In the genomic region with DNA sequence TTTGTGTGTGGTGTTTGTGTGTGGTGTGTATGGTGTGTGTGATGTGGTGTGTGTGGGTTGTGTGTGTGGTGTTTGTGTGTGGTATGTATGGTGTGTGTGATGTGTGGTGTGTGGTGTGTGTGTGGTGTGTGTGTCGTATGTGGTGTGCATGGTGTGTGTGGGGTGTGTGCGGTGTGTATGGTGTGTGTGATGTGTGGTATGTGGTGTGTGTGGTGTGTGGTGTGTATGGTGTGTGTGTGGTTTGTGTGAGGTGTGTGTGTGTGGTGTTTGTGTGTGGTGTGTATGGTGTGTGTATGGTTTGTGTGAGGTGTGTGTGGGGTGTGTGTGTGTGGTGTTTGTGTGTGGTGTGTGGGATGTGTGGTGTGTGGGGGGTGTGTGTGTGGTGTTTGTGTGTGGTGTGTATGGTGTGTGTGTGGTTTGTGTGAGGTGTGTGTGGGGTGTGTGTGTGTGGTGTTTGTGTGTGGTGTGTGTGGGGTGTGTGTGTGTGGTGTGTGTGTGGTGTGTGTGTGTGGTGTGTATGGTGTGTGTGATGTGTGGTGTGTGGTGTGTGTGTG, we compare ENCODE assay signal across 3 cellular contexts.
A peak's percentile ranks its signal among the peaks of the same experiment; 100 is the strongest.
TF ChIP-seq lines count a peak whose summit lies in the region.

No MANE protein-coding gene starts in this region.

TF ChIP-seq in GM12891, 5 proteins besides CTCF, POLR2A, EP300 and RAD21:
- TF ChIP-seq PAX5 (IDR thresholded peaks at IDR 0.05; ENCODE audit: insufficient read depth, low read length, severe bottlenecking) (no peak), TAF1 (IDR thresholded peaks at IDR 0.05; ENCODE audit: low read depth, low read length) (no peak), SPI1 (IDR thresholded peaks at IDR 0.05; ENCODE audit: low read depth, low read length) (no peak), POLR2AphosphoS5 (IDR thresholded peaks at IDR 0.05; ENCODE audit: low read depth, low read length) (no peak), POU2F2 (IDR thresholded peaks at IDR 0.05; ENCODE audit: low read depth, low read length) (no peak)

TF ChIP-seq in HEK293T, 16 proteins besides CTCF, POLR2A, EP300 and RAD21:
- 0 out of 2 replicates have a peak, but pooled peaks have one; percentile 50 for TF ChIP-seq TARDBP (IDR thresholded peaks at IDR 0.05)
- TF ChIP-seq CTBP1 (IDR thresholded peaks at IDR 0.05; ENCODE audit: borderline replicate concordance): no peak
- TF ChIP-seq ARNT (IDR thresholded peaks at IDR 0.05): no peak
- no peak for TF ChIP-seq BHLHE40 (IDR thresholded peaks at IDR 0.05; ENCODE audit: borderline replicate concordance)
- TF ChIP-seq FOXA1 (IDR thresholded peaks at IDR 0.05): no peak
- TF ChIP-seq ZNF384 (IDR thresholded peaks at IDR 0.05): no peak

TF ChIP-seq in H1, 55 proteins besides CTCF, POLR2A, EP300 and RAD21:
- TF ChIP-seq GABPA (IDR thresholded peaks at IDR 0.05; ENCODE audit: borderline replicate concordance, insufficient read depth, low read length) (no peak), SIN3A (conservative IDR thresholded peaks at IDR 0.05 in 1 of 2, IDR thresholded peaks at IDR 0.05 in 1 of 2; ENCODE audit: low read depth in 1 of 2, low read length in 2 of 2) (no peak), ZNF274 (IDR thresholded peaks at IDR 0.05; ENCODE audit: borderline replicate concordance, extremely low read depth, low read length) (no peak), YY1 (IDR thresholded peaks at IDR 0.05; ENCODE audit: low read depth, low read length) (no peak), MAFK (IDR thresholded peaks at IDR 0.05; ENCODE audit: low read depth, low read length) (no peak), RNF2 (IDR thresholded peaks at IDR 0.05; ENCODE audit: borderline replicate concordance, low read depth, low read length, missing control alignments, poor library complexity, severe bottlenecking) (no peak), CREB1 (IDR thresholded peaks at IDR 0.05) (no peak)
